11 cellular contexts compared by ENCODE assay signal in genomic region chr19:45630463-45630862, GRCh38. TPM values are rescaled to one million over a fixed set of nuclear protein-coding genes. Genes with fewer than 3 reads are reported as not detected.
DNase-seq lines count a peak whose midpoint lies in the region; ATAC-seq and TF ChIP-seq lines count a peak whose summit lies in the region.
"Had no signal": no experiment of that assay in that cellular context is flagged by ENCODE, and none has a peak within 500 bp of the region (broad histone marks: within the 10 kb centered on the region; RNA-seq: fewer than 3 reads in every experiment).

No MANE protein-coding gene starts in this region.

- H3K27me3 ChIP-seq in H7 (ENCODE audit: control insufficient read depth, insufficient read depth, low read length): no peaks in the 10 kb centered on the region
- H3K27me3 ChIP-seq: sigmoid colon, tibial artery had no signal

- no peaks in the 10 kb centered on the region for H3K9me3 ChIP-seq in SK-N-MC (ENCODE audit: low read depth, low read length)
- H3K9me3 ChIP-seq: sigmoid colon, tibial artery had no signal

- H3K27ac ChIP-seq in SK-N-MC: peak overlapping the region; percentile 60; the same call in 1 of the 2 replicates
- H3K27ac ChIP-seq: sigmoid colon, tibial artery had no signal

- H3K4me3 ChIP-seq in AG10803 (ENCODE audit: low read length) (no peak overlapping the region), H7 (ENCODE audit: insufficient read depth, low read depth, low read length) (no peak overlapping the region), SK-N-MC (no peak overlapping the region), foreskin fibroblast (ENCODE audit: low read depth in 1 of 2, low read length in 2 of 2) (no peak overlapping the region)
- H3K4me3 ChIP-seq: sigmoid colon, tibial artery had no signal

- DNase-seq in AG10803 (ENCODE audit: low read depth) (peak; percentile 94), H7 (peak; percentile 61), SK-N-MC (ENCODE audit: low read depth, low spot score) (no peak), foreskin fibroblast (peak; percentile 91 to 95), NCI-H526 (lab: John Stamatoyannopoulos, UW) (no peak), T-helper 9 cell (no peak)
- DNase-seq: sigmoid colon, tibial artery had no signal

- no peak overlapping the region for H3K9ac ChIP-seq in SK-N-MC (ENCODE audit: insufficient read length)

- ATAC-seq in GM21390 (IDR thresholded peaks at IDR 0.05; ENCODE audit: unreplicated experiment) (no peak), HG02571 (IDR thresholded peaks at IDR 0.05; ENCODE audit: unreplicated experiment) (no peak)

- H3K36me3 ChIP-seq in H7 (replicated peaks; ENCODE audit: control insufficient read depth, insufficient read depth, low read length) (peaks cover 1% of the 10 kb centered on the region; the same call in 1 of the 2 replicates), SK-N-MC (ENCODE audit: insufficient read depth, low read length) (no peaks in the 10 kb centered on the region; the same call in 1 of the 2 replicates)

- TF ChIP-seq CTCF in AG10803 (conservative IDR thresholded peaks at IDR 0.05; ENCODE audit: low read length) (no peak), foreskin fibroblast (IDR thresholded peaks at IDR 0.05; ENCODE audit: low read depth, low read length) (no peak)

RNA-seq across cellular contexts. Expression of gene EML2, which starts 8.7 kb away (rescaled TPM):
- total RNA-seq in H7 (2014; rRNA removed; shearing (Covaris generic)): 42.5 and 48.6 TPM in 2 replicates

RNA-seq across cellular contexts. Expression of gene GPR4, which starts 28.5 kb away (rescaled TPM):
- total RNA-seq in H7 (2014; rRNA removed; shearing (Covaris generic)): 0.07 and 0.41 TPM in 2 replicates
- total RNA-seq: activated CD8-positive, alpha-beta memory T cell treated with anti-CD3 and anti-CD28 coated beads for 36 hours had no signal

RNA-seq across cellular contexts. Expression of gene GIPR, which starts 37.6 kb away (rescaled TPM):
- total RNA-seq in H7 (2014; rRNA removed; shearing (Covaris generic)): 0.81 TPM in 1 of 2 replicates, not detected in the other
- total RNA-seq: sigmoid colon had no signal

RNA-seq across cellular contexts. Expression of gene OPA3, which starts 45.9 kb away (rescaled TPM):
- total RNA-seq in H7 (2014; rRNA removed; shearing (Covaris generic)): 12.6 and 14.2 TPM in 2 replicates

Comparison
In these comparisons a context has a peak if more than half of its experiments do, and no peak if none do; other contexts are left out.
1. DNase-seq: peak in AG10803 (single experiment), H7 (single experiment) and foreskin fibroblast (2 of 2); none in SK-N-MC (single experiment), NCI-H526 (0 of 2) and T-helper 9 cell (single experiment).